18 cellular contexts compared by ENCODE assay signal in genomic region chr5:40089269-40089668, GRCh38.
DNase-seq lines count a peak whose midpoint lies in the region; ATAC-seq, FAIRE-seq and TF ChIP-seq lines count a peak whose summit lies in the region.
"Had no signal": no experiment of that assay in that cellular context is flagged by ENCODE, and none has a peak within 500 bp of the region (broad histone marks: within the 10 kb centered on the region; RNA-seq: fewer than 3 reads in every experiment).

No MANE protein-coding gene starts in this region.

- FAIRE-seq in A549 (lab: Jason Lieb, UNC) (no peak), GM12892 (lab: Jason Lieb, UNC) (no peak)

- H3K4me1 ChIP-seq in A549, result no peaks in the 10 kb centered on the region
- H3K4me1 ChIP-seq in HEK293 (ENCODE audit: control insufficient read depth, insufficient read depth, low read length), result no peaks in the 10 kb centered on the region
- no peaks in the 10 kb centered on the region for H3K4me1 ChIP-seq in osteoblast (ENCODE audit: insufficient read depth, low read length)

- TF ChIP-seq EP300 in A549 (IDR thresholded peaks at IDR 0.05), result no peak

- peak in 1 of 2 experiments; percentile 28 for DNase-seq in A549 (ENCODE audit: low read depth in 1 of 2, low spot score in 1 of 2)
- peak; percentile 72 for DNase-seq in OCI-M1 (lab: John Stamatoyannopoulos, UW)
- peak; percentile 1 for DNase-seq in fibroblast of pulmonary artery (ENCODE audit: low read depth)
- no peak for DNase-seq in NCI-H2081 treated with DMSO at 0.1 percent for 48 hours (lab: John Stamatoyannopoulos, UW)
- DNase-seq in GM12892 (ENCODE audit: insufficient read length), result no peak
- no peak for DNase-seq in osteoblast (ENCODE audit: insufficient read length, low spot score, missing footprints)
- DNase-seq: activated B cell treated with CpG ODN at 0.5 μM for 24 hours; CD8-positive, alpha-beta memory T cell; endodermal cell; kidney; naive thymus-derived CD8-positive, alpha-beta T cell; NCI-H1048; NCI-H2029; NCI-H524 treated with DMSO at 0.1 percent for 48 hours; stimulated activated naive B cell treated with anti-CD40 and anti-IgM and Interleukin-4, amounts not matched to agents 10 μg/mL and 1 μg/mL and 100 μg/mL, for 72 hours had no signal

- TF ChIP-seq RAD21 in A549 (conservative IDR thresholded peaks at IDR 0.05 in 1 of 2, IDR thresholded peaks at IDR 0.05 in 1 of 2), result no peak

- no peak for TF ChIP-seq CTCF in A549 (IDR thresholded peaks at IDR 0.05)
- TF ChIP-seq CTCF in HEK293 (tag by site-specific recombination; IDR thresholded peaks at IDR 0.05), result no peak
- TF ChIP-seq CTCF in fibroblast of pulmonary artery (IDR thresholded peaks at IDR 0.05; ENCODE audit: low read length, missing control alignments), result no peak
- no peak for TF ChIP-seq CTCF in osteoblast (IDR thresholded peaks at IDR 0.05; ENCODE audit: extremely low read depth, low read depth, low read length)

- POLR2A ChIA-PET in A549 (lab: Yijun Ruan, JAX) (no interaction called here), HEK293 (lab: Yijun Ruan, JAX) (no interaction called here)

- no peak overlapping the region for H3K4me3 ChIP-seq in A549
- no peak overlapping the region for H3K4me3 ChIP-seq in HEK293 (ENCODE audit: low read depth, low read length)
- no peak overlapping the region for H3K4me3 ChIP-seq in fibroblast of pulmonary artery (replicated peaks; ENCODE audit: low read depth, low read length)
- no peak overlapping the region for H3K4me3 ChIP-seq in osteoblast (ENCODE audit: insufficient read depth, low read length)
- H3K4me3 ChIP-seq: thoracic aorta had no signal

- TF ChIP-seq POLR2A in A549 (IDR thresholded peaks at IDR 0.05; ENCODE audit: low read length), result no peak
- TF ChIP-seq POLR2A in GM12892 (IDR thresholded peaks at IDR 0.05; ENCODE audit: low read depth, low read length), result no peak

- CTCF ChIA-PET in A549 (lab: Yijun Ruan, JAX), result no interaction called here
- CTCF ChIA-PET in HEK293 (lab: Yijun Ruan, JAX), result interaction anchor here (0.7 kb wide), 1 partner anchor 33 kb away, joined by 3 read pairs; no protein-coding TSS in a partner anchor

- no peaks in the 10 kb centered on the region for H4K20me1 ChIP-seq in osteoblast (ENCODE audit: insufficient read depth, low read length)

- no peak overlapping the region for H3K4me2 ChIP-seq in A549
- H3K4me2 ChIP-seq in osteoblast (ENCODE audit: insufficient read depth, low read length), result no peak overlapping the region

- H3K27ac ChIP-seq in A549, result no peak overlapping the region
- H3K27ac ChIP-seq in HEK293 (ENCODE audit: extremely low read depth, low read depth, low read length), result no peak overlapping the region
- H3K27ac ChIP-seq in osteoblast (ENCODE audit: low read depth, low read length), result no peak overlapping the region
- H3K27ac ChIP-seq: thoracic aorta had no signal

- H3K79me2 ChIP-seq in osteoblast (ENCODE audit: insufficient read depth, low read length), result no peaks in the 10 kb centered on the region

- H3K36me3 ChIP-seq in HEK293 (ENCODE audit: control insufficient read depth in 2 of 2, insufficient read depth in 1 of 2, low read length in 2 of 2) (no peaks in the 10 kb centered on the region), osteoblast (ENCODE audit: insufficient read depth, low read length) (no peaks in the 10 kb centered on the region)
- H3K36me3 ChIP-seq: thoracic aorta had no signal

- ATAC-seq in A549 (no peak), GM18502 (IDR thresholded peaks at IDR 0.05; ENCODE audit: poor library complexity, unreplicated experiment) (no peak)
- ATAC-seq: naive thymus-derived CD8-positive, alpha-beta T cell; stimulated activated naive B cell treated with anti-CD40 and anti-IgM and Interleukin-4, amounts not matched to agents 10 μg/mL and 1 μg/mL and 100 μg/mL, for 72 hours had no signal

- no peaks in the 10 kb centered on the region for H3K27me3 ChIP-seq in osteoblast (ENCODE audit: insufficient read depth, low read length)

- H3K9me3 ChIP-seq in A549, result no peaks in the 10 kb centered on the region; the same call in 2 of the 3 replicates
- no peaks in the 10 kb centered on the region for H3K9me3 ChIP-seq in HEK293 (ENCODE audit: control insufficient read depth, insufficient read depth, low read depth, low read length)
- H3K9me3 ChIP-seq in osteoblast (ENCODE audit: low read depth, low read length), result no peaks in the 10 kb centered on the region
- H3K9me3 ChIP-seq: thoracic aorta had no signal

- no peak overlapping the region for H2AFZ ChIP-seq in osteoblast (ENCODE audit: low read length)

TF ChIP-seq in A549, 52 proteins besides CTCF, POLR2A, EP300 and RAD21:
- TF ChIP-seq ZFP36 (IDR thresholded peaks at IDR 0.05; ENCODE audit: borderline replicate concordance, partially characterized antibody) (peak; percentile 79), MAFK (IDR thresholded peaks at IDR 0.05; ENCODE audit: partially characterized antibody) (no peak)

TF ChIP-seq in HEK293, 187 proteins besides CTCF, POLR2A, EP300 and RAD21:
- TF ChIP-seq PRDM1 (tag by site-specific recombination; IDR thresholded peaks at IDR 0.05) (no peak), SETDB1 (IDR thresholded peaks at IDR 0.05; ENCODE audit: insufficient read length, low read length) (peak; percentile 94), ZNF140 (tag by site-specific recombination; IDR thresholded peaks at IDR 0.05) (no peak), KLF8 (tag by site-specific recombination; IDR thresholded peaks at IDR 0.05) (no peak)

Comparison
In these comparisons a context has a peak if more than half of its experiments do, and no peak if none do; other contexts are left out.
1. DNase-seq: peak in OCI-M1 (single experiment) and fibroblast of pulmonary artery (single experiment); none in NCI-H2081 treated with DMSO at 0.1 percent for 48 hours (single experiment), GM12892 (single experiment) and osteoblast (single experiment).